ENCODE assay signal across 1 cellular context in the genomic region with DNA sequence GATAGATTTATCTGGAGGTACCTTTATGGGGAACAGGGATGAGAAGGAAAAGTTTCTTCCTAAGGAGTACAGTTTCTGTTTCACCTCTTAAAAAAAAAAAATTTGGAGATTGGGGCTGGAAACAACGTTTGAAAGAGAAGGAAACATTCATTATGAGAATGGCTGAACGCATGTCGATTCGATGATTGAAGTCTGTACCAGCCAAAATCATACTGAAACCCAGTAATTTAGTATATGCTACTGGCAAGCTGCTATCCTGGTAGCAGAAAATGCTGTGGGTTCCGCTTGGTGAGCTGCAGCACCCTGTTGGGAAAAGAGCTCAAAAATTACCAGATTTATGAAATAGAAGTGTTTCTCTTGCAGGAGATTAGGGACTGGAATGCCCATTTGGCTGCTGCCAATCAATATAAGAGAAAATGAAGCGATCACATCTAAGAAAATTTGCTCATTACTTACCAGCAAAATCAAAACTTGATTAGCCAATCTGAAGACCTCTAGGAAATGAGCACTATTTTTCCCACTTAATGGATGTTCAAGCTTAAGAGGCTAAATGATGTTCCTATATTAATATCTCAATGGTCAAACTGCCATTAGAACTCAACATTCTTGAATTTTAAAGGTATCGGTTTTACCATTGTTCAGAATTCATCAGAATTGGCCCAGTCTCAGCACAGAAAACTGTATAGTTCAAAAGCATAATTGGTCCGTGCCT.
TF ChIP-seq lines count a peak whose summit lies in the region.

No MANE protein-coding gene starts in this region.

TF ChIP-seq in IMR-90, 13 proteins besides CTCF, POLR2A, EP300 and RAD21:
- TF ChIP-seq BHLHE40 (IDR thresholded peaks at IDR 0.05; ENCODE audit: low read depth, low read length) (no peak), NFE2L2 (IDR thresholded peaks at IDR 0.05; ENCODE audit: low read depth, low read length) (no peak), RFX5 (IDR thresholded peaks at IDR 0.05; ENCODE audit: low read depth, low read length) (no peak), CEBPB (IDR thresholded peaks at IDR 0.05; ENCODE audit: low read depth, low read length) (no peak), CHD1 (IDR thresholded peaks at IDR 0.05; ENCODE audit: low read depth, low read length) (no peak), MAFK (IDR thresholded peaks at IDR 0.05; ENCODE audit: low read depth, low read length) (no peak)
- TF ChIP-seq, protein P1, sequence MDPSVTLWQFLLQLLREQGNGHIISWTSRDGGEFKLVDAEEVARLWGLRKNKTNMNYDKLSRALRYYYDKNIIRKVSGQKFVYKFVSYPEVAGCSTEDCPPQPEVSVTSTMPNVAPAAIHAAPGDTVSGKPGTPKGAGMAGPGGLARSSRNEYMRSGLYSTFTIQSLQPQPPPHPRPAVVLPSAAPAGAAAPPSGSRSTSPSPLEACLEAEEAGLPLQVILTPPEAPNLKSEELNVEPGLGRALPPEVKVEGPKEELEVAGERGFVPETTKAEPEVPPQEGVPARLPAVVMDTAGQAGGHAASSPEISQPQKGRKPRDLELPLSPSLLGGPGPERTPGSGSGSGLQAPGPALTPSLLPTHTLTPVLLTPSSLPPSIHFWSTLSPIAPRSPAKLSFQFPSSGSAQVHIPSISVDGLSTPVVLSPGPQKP (IDR thresholded peaks at IDR 0.05; ENCODE audit: borderline replicate concordance, low read depth, low read length): no peak
- TF ChIP-seq, protein P2, sequence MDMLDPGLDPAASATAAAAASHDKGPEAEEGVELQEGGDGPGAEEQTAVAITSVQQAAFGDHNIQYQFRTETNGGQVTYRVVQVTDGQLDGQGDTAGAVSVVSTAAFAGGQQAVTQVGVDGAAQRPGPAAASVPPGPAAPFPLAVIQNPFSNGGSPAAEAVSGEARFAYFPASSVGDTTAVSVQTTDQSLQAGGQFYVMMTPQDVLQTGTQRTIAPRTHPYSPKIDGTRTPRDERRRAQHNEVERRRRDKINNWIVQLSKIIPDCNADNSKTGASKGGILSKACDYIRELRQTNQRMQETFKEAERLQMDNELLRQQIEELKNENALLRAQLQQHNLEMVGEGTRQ (IDR thresholded peaks at IDR 0.05; ENCODE audit: low read depth, low read length): no peak
